8 cellular contexts compared by ENCODE assay signal in the genomic region with DNA sequence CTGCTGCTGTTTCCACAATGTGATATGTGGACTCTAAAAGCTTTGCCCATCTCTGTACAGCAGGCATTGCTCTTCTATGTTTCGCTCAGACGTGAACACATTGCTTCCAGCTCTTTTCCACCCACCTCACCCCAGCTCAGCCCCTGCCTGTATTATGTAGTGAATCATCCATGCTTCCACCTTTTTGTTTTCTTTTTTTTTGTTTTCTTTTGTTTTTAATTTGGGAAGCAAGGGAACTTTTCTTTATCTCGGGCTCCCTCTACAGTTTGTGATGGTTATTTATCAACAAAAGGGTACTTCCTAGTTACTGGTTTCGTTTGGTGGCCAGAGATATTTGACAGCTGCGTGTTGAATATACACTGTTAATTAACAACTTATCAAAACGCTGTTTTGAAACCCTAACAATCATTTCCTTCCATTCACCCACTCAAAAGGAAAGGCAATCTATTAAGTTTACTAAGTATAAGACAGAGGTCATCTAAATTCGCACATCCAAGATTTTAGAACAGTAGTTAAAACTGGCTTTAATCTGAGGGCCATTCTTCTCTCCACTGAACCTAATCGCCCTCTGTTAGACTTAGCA.
A peak's percentile ranks its signal among the peaks of the same experiment; 100 is the strongest.
DNase-seq lines count a peak whose midpoint lies in the region; ATAC-seq and TF ChIP-seq lines count a peak whose summit lies in the region.

No MANE protein-coding gene starts in this region.

- peaks cover 0 to 8% (median 0%) of the 10 kb centered on the region in 3 donors for H3K4me1 ChIP-seq in esophagus squamous epithelium

- TF ChIP-seq POLR2A in esophagus squamous epithelium (IDR thresholded peaks at IDR 0.05), result no peak

- H3K9me3 ChIP-seq in esophagus squamous epithelium, result no peaks in the 10 kb centered on the region

- ATAC-seq in GM18498 (IDR thresholded peaks at IDR 0.05; ENCODE audit: unreplicated experiment), result peak; percentile 75
- peak; percentile 92 for ATAC-seq in HG03159 (IDR thresholded peaks at IDR 0.05; ENCODE audit: unreplicated experiment)
- no peak for ATAC-seq in GM19324 (IDR thresholded peaks at IDR 0.05; ENCODE audit: low FRiP score, unreplicated experiment)

- peak; percentile 37 for TF ChIP-seq CTCF in AG09309 (IDR thresholded peaks at IDR 0.05; ENCODE audit: control insufficient read depth, insufficient read depth, low read depth, low read length, missing control alignments)
- peak in 5 of 6 experiments; percentile 21 to 58 (median 35) for TF ChIP-seq CTCF in esophagus squamous epithelium (IDR thresholded peaks at IDR 0.05)

- intact Hi-C loops in esophagus squamous epithelium (cut with DNase I), result no loop called here

- no peak for DNase-seq in AG09309 (ENCODE audit: low read depth)
- DNase-seq in RKO (ENCODE audit: low spot score), result peak; percentile 77
- no peak for DNase-seq in esophagus squamous epithelium (lab: John Stamatoyannopoulos, UW)
- peak; percentile 3 for DNase-seq in pulmonary artery endothelial cell (ENCODE audit: low read depth, low spot score)
- no peak for DNase-seq in NCI-H1436 treated with DMSO at 0.1 percent for 48 hours (lab: John Stamatoyannopoulos, UW)

- no peak overlapping the region for H3K27ac ChIP-seq in esophagus squamous epithelium

- no peaks in the 10 kb centered on the region for H3K27me3 ChIP-seq in esophagus squamous epithelium

- no peaks in the 10 kb centered on the region for H3K36me3 ChIP-seq in esophagus squamous epithelium

- H3K4me3 ChIP-seq in AG09309 (ENCODE audit: control insufficient read depth, low read depth, low read length) (no peak overlapping the region), esophagus squamous epithelium (peak overlapping the region in 1 of 4 donors; percentile 17)

- 21 to 23% methylated on average over 8 of the region's 8 CpGs for WGBS in esophagus squamous epithelium, 2 donors

Comparison
In these comparisons a context has a peak if more than half of its experiments do, and no peak if none do; other contexts are left out.
1. DNase-seq: peak in RKO (single experiment) and pulmonary artery endothelial cell (single experiment); none in AG09309 (single experiment), esophagus squamous epithelium (single experiment) and NCI-H1436 treated with DMSO at 0.1 percent for 48 hours (single experiment).